Comparison of ENCODE assay signal across 1 cellular context in the genomic region with DNA sequence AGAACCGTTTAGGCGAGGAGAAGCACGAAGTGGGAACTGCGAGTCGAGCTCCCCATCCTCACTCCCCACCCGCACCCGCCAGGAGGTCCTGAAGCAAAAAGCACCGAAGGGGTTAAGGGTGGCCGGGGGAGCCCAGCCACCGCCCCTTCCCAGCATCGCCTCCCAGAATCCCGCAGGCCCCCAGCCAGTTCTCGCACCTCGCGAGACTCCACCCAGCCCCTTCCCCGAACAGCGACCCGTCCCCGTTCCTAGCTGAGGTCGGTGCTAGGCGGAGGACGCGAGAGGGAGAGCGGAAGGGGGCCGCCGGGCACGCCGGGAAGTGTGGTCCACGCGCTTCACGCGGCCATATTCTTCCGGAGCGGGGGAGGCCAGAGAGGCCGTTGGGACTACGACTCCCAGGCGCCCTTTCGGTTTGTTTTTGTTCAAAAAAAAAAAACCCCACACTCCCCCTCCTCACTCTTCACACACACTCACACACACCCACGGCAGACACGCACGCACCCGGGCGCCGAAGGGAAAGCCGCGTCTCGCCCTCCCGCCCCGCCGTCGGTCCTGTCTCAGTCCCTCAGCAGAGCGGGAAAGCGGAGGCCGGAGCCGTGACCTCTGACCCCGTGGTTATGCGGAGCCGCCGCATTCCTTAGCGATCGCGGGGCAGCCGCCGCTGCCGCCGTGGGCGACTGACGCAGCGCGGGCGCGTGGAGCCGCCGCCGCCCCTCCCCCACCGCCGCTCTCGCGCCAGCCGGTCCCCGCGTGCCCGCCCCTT.
A peak's percentile ranks its signal among the peaks of the same experiment; 100 is the strongest.
TF ChIP-seq lines count a peak whose summit lies in the region.

A gene (plus strand): TSS at position 463 of the 763 bp plus-strand sequence. CDS start 445 bp downstream, outside the sequence.

TF ChIP-seq in HepG2, 621 proteins besides CTCF, POLR2A, EP300 and RAD21 (continued from another document and continues in another):
- TF ChIP-seq, protein P1, sequence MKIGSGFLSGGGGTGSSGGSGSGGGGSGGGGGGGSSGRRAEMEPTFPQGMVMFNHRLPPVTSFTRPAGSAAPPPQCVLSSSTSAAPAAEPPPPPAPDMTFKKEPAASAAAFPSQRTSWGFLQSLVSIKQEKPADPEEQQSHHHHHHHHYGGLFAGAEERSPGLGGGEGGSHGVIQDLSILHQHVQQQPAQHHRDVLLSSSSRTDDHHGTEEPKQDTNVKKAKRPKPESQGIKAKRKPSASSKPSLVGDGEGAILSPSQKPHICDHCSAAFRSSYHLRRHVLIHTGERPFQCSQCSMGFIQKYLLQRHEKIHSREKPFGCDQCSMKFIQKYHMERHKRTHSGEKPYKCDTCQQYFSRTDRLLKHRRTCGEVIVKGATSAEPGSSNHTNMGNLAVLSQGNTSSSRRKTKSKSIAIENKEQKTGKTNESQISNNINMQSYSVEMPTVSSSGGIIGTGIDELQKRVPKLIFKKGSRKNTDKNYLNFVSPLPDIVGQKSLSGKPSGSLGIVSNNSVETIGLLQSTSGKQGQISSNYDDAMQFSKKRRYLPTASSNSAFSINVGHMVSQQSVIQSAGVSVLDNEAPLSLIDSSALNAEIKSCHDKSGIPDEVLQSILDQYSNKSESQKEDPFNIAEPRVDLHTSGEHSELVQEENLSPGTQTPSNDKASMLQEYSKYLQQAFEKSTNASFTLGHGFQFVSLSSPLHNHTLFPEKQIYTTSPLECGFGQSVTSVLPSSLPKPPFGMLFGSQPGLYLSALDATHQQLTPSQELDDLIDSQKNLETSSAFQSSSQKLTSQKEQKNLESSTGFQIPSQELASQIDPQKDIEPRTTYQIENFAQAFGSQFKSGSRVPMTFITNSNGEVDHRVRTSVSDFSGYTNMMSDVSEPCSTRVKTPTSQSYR (CRISPR knock-in tag; IDR thresholded peaks at IDR 0.05; ENCODE audit: borderline replicate concordance) = peak; percentile 90
- TF ChIP-seq FLYWCH1 (CRISPR knock-in tag; IDR thresholded peaks at IDR 0.05) (no peak), HNF4G (IDR thresholded peaks at IDR 0.05; ENCODE audit: borderline replicate concordance, low read depth, low read length) (peak; percentile 76; the same call in 1 of the 2 replicates), HNF4G (CRISPR knock-in tag; IDR thresholded peaks at IDR 0.05; ENCODE audit: borderline replicate concordance, low read depth) (no peak), ZNF17 (CRISPR knock-in tag; IDR thresholded peaks at IDR 0.05) (no peak), ZNF326 (CRISPR knock-in tag; IDR thresholded peaks at IDR 0.05; ENCODE audit: borderline replicate concordance) (no peak), SMAD9 (CRISPR knock-in tag; IDR thresholded peaks at IDR 0.05) (0 out of 2 replicates have a peak, but pooled peaks have one; percentile 88), ZNF510 (CRISPR knock-in tag; IDR thresholded peaks at IDR 0.05; ENCODE audit: low read depth) (peak; percentile 98), POLR2AphosphoS2 (IDR thresholded peaks at IDR 0.05; ENCODE audit: low read depth, low read length) (0 out of 2 replicates have a peak, but pooled peaks have one; percentile 62), BCL6 (CRISPR knock-in tag; IDR thresholded peaks at IDR 0.05) (no peak; the same call in 1 of the 2 replicates), FOXC1 (CRISPR knock-in tag; IDR thresholded peaks at IDR 0.05; ENCODE audit: borderline replicate concordance) (peak; percentile 90), AGO1 (IDR thresholded peaks at IDR 0.05; ENCODE audit: low read depth, low read length, poor library complexity, severe bottlenecking) (peak; percentile 95), ZNF589 (CRISPR knock-in tag; conservative IDR thresholded peaks at IDR 0.05) (peak; percentile 96), KLF12 (CRISPR knock-in tag; IDR thresholded peaks at IDR 0.05; ENCODE audit: borderline replicate concordance) (peak; percentile 99), CCDC6 (CRISPR knock-in tag; IDR thresholded peaks at IDR 0.05) (peak; percentile 90), SAP130 (CRISPR knock-in tag; IDR thresholded peaks at IDR 0.05; ENCODE audit: low read depth) (peak; percentile 95), RFX5 (IDR thresholded peaks at IDR 0.05; ENCODE audit: low read depth, low read length) (peak; percentile 35; the same call in 1 of the 2 replicates), DPF2 (CRISPR knock-in tag; IDR thresholded peaks at IDR 0.05; ENCODE audit: borderline replicate concordance, low read depth) (no peak; the same call in 1 of the 2 replicates), ZMYM2 (CRISPR knock-in tag; IDR thresholded peaks at IDR 0.05) (peak; percentile 56), ZSCAN31 (CRISPR knock-in tag; IDR thresholded peaks at IDR 0.05; ENCODE audit: low read depth) (peak; percentile 100), ZNF747 (CRISPR knock-in tag; IDR thresholded peaks at IDR 0.05; ENCODE audit: borderline replicate concordance) (peak; percentile 100), ZNF329 (CRISPR knock-in tag; IDR thresholded peaks at IDR 0.05; ENCODE audit: low read depth) (peak; percentile 89), CC2D1A (CRISPR knock-in tag; IDR thresholded peaks at IDR 0.05) (peak; percentile 72; the same call in 1 of the 2 replicates), EED (CRISPR knock-in tag; IDR thresholded peaks at IDR 0.05) (peak; percentile 100), GABPB1 (CRISPR knock-in tag; IDR thresholded peaks at IDR 0.05) (peak; percentile 99), ZNF383 (CRISPR knock-in tag; IDR thresholded peaks at IDR 0.05; ENCODE audit: borderline replicate concordance) (peak; percentile 93; the same call in 1 of the 2 replicates), ZNF331 (CRISPR knock-in tag; IDR thresholded peaks at IDR 0.05) (peak; percentile 87; the same call in 1 of the 2 replicates), ZNF317 (CRISPR knock-in tag; IDR thresholded peaks at IDR 0.05) (peak; percentile 86)
- TF ChIP-seq, protein P2, sequence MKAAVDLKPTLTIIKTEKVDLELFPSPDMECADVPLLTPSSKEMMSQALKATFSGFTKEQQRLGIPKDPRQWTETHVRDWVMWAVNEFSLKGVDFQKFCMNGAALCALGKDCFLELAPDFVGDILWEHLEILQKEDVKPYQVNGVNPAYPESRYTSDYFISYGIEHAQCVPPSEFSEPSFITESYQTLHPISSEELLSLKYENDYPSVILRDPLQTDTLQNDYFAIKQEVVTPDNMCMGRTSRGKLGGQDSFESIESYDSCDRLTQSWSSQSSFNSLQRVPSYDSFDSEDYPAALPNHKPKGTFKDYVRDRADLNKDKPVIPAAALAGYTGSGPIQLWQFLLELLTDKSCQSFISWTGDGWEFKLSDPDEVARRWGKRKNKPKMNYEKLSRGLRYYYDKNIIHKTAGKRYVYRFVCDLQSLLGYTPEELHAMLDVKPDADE (CRISPR knock-in tag; IDR thresholded peaks at IDR 0.05) = peak; percentile 98
- TF ChIP-seq, protein P3, sequence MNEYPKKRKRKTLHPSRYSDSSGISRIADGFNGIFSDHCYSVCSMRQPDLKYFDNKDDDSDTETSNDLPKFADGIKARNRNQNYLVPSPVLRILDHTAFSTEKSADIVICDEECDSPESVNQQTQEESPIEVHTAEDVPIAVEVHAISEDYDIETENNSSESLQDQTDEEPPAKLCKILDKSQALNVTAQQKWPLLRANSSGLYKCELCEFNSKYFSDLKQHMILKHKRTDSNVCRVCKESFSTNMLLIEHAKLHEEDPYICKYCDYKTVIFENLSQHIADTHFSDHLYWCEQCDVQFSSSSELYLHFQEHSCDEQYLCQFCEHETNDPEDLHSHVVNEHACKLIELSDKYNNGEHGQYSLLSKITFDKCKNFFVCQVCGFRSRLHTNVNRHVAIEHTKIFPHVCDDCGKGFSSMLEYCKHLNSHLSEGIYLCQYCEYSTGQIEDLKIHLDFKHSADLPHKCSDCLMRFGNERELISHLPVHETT (CRISPR knock-in tag; conservative IDR thresholded peaks at IDR 0.05) = peak; percentile 99
- TF ChIP-seq, protein P4, sequence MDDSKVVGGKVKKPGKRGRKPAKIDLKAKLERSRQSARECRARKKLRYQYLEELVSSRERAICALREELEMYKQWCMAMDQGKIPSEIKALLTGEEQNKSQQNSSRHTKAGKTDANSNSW (CRISPR knock-in tag; IDR thresholded peaks at IDR 0.05; ENCODE audit: borderline replicate concordance) = no peak
- TF ChIP-seq, protein P5, sequence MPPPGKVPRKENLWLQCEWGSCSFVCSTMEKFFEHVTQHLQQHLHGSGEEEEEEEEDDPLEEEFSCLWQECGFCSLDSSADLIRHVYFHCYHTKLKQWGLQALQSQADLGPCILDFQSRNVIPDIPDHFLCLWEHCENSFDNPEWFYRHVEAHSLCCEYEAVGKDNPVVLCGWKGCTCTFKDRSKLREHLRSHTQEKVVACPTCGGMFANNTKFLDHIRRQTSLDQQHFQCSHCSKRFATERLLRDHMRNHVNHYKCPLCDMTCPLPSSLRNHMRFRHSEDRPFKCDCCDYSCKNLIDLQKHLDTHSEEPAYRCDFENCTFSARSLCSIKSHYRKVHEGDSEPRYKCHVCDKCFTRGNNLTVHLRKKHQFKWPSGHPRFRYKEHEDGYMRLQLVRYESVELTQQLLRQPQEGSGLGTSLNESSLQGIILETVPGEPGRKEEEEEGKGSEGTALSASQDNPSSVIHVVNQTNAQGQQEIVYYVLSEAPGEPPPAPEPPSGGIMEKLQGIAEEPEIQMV (CRISPR knock-in tag; IDR thresholded peaks at IDR 0.05; ENCODE audit: low read depth) = peak; percentile 93
- TF ChIP-seq, protein P6, sequence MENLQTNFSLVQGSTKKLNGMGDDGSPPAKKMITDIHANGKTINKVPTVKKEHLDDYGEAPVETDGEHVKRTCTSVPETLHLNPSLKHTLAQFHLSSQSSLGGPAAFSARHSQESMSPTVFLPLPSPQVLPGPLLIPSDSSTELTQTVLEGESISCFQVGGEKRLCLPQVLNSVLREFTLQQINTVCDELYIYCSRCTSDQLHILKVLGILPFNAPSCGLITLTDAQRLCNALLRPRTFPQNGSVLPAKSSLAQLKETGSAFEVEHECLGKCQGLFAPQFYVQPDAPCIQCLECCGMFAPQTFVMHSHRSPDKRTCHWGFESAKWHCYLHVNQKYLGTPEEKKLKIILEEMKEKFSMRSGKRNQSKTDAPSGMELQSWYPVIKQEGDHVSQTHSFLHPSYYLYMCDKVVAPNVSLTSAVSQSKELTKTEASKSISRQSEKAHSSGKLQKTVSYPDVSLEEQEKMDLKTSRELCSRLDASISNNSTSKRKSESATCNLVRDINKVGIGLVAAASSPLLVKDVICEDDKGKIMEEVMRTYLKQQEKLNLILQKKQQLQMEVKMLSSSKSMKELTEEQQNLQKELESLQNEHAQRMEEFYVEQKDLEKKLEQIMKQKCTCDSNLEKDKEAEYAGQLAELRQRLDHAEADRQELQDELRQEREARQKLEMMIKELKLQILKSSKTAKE (CRISPR knock-in tag; IDR thresholded peaks at IDR 0.05; ENCODE audit: borderline replicate concordance) = peak; percentile 72; the same call in 1 of the 2 replicates
- TF ChIP-seq, protein P7, sequence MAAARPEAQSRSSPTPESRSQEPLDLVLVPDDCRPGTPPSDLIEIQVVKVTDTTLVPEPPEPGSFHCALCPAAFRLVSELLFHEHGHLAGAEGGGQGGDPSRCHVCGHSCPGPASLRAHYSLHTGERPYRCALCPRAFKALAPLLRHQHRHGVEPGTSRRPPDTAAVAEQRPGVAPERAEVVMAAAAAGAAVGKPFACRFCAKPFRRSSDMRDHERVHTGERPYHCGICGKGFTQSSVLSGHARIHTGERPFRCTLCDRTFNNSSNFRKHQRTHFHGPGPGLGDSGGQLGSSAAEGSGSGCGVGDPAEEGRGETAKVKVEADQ (CRISPR knock-in tag; IDR thresholded peaks at IDR 0.05; ENCODE audit: borderline replicate concordance) = peak; percentile 96
- TF ChIP-seq, protein P8, sequence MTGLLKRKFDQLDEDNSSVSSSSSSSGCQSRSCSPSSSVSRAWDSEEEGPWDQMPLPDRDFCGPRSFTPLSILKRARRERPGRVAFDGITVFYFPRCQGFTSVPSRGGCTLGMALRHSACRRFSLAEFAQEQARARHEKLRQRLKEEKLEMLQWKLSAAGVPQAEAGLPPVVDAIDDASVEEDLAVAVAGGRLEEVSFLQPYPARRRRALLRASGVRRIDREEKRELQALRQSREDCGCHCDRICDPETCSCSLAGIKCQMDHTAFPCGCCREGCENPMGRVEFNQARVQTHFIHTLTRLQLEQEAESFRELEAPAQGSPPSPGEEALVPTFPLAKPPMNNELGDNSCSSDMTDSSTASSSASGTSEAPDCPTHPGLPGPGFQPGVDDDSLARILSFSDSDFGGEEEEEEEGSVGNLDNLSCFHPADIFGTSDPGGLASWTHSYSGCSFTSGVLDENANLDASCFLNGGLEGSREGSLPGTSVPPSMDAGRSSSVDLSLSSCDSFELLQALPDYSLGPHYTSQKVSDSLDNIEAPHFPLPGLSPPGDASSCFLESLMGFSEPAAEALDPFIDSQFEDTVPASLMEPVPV (CRISPR knock-in tag; IDR thresholded peaks at IDR 0.05) = no peak; the same call in 1 of the 2 replicates
- TF ChIP-seq, protein P9, sequence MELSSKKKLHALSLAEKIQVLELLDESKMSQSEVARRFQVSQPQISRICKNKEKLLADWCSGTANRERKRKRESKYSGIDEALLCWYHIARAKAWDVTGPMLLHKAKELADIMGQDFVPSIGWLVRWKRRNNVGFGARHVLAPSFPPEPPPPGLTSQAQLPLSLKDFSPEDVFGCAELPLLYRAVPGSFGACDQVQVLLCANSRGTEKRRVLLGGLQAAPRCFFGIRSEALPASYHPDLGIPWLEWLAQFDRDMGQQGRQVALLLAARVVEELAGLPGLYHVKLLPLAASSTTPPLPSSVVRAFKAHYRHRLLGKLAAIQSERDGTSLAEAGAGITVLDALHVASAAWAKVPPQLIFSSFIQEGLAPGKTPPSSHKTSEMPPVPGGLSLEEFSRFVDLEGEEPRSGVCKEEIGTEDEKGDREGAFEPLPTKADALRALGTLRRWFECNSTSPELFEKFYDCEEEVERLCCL (CRISPR knock-in tag; IDR thresholded peaks at IDR 0.05; ENCODE audit: borderline replicate concordance) = peak; percentile 87; the same call in 1 of the 2 replicates
- TF ChIP-seq, protein P10, sequence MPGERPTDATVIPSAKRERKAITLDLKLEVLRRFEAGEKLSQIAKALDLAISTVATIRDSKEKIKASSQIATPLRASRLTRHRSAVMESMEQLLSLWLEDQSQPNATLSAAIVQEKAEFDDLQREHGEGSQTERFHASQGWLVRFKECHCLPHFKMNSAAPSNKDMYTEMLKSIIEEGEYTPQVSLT (CRISPR knock-in tag; IDR thresholded peaks at IDR 0.05; ENCODE audit: borderline replicate concordance, low read depth) = no peak; the same call in 1 of the 2 replicates
- TF ChIP-seq, protein P11, sequence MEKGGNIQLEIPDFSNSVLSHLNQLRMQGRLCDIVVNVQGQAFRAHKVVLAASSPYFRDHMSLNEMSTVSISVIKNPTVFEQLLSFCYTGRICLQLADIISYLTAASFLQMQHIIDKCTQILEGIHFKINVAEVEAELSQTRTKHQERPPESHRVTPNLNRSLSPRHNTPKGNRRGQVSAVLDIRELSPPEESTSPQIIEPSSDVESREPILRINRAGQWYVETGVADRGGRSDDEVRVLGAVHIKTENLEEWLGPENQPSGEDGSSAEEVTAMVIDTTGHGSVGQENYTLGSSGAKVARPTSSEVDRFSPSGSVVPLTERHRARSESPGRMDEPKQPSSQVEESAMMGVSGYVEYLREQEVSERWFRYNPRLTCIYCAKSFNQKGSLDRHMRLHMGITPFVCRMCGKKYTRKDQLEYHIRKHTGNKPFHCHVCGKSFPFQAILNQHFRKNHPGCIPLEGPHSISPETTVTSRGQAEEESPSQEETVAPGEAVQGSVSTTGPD (CRISPR knock-in tag; IDR thresholded peaks at IDR 0.05) = no peak
- TF ChIP-seq, protein P12, sequence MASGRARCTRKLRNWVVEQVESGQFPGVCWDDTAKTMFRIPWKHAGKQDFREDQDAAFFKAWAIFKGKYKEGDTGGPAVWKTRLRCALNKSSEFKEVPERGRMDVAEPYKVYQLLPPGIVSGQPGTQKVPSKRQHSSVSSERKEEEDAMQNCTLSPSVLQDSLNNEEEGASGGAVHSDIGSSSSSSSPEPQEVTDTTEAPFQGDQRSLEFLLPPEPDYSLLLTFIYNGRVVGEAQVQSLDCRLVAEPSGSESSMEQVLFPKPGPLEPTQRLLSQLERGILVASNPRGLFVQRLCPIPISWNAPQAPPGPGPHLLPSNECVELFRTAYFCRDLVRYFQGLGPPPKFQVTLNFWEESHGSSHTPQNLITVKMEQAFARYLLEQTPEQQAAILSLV (CRISPR knock-in tag; IDR thresholded peaks at IDR 0.05; ENCODE audit: borderline replicate concordance) = peak; percentile 95
